9 cellular contexts compared by ENCODE assay signal in the genomic region with DNA sequence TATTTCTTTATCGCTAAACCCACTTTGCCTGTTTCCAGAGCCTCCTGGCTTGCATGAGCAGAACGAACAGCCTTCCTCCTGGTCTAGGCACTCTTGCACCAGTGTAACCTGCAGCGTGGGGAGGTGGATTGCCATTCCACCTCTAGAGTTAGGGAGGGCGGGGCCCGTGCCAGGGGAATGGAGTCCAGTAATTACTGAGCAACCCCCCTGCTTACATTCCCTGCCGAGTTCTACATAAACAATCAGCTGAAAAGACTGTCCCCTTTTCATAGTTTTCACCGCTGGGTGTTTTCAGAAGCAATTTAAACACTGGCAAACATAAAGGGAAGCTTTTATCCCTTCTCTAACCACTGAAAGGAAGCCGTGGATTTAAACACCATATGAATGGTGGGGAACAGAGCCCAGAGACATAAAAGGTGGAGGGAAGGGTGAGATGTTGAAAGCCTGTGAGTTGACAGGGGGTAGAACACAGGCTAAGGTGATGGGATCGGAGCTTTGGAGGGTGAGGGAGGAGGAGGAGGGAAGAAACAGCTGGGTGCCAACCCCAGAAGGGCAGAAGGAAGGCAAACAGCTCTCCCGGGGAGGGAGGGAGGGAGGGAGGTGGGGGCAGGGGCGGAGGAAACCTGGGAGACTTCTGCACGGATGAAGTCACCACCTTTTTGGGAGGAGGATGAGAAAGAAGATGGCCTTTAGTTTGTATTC.
DNase-seq lines count a peak whose midpoint lies in the region; ATAC-seq and TF ChIP-seq lines count a peak whose summit lies in the region.
"Had no signal": no experiment of that assay in that cellular context is flagged by ENCODE, and none has a peak within 500 bp of the region (broad histone marks: within the 10 kb centered on the region; RNA-seq: fewer than 3 reads in every experiment).

No MANE protein-coding gene starts in this region.

- POLR2A ChIA-PET in PC-9 (lab: Charles Lee; ENCODE audit: unreplicated experiment), result no interaction called here

- intact Hi-C loops in PC-9 (cut with micrococcal nuclease; ENCODE audit: unreplicated experiment), result loop anchor here (1.0 to 2.0 kb wide), 2 partner anchors 48 to 230 kb away; no protein-coding TSS in a partner anchor

- BruUV-seq in PC-9 (replicated peaks; lab: Mats Ljungman, UMichigan), result no TSS peak

- H3K9me2 ChIP-seq in PC-9 (ENCODE audit: insufficient read depth), result no peaks in the 10 kb centered on the region

- H3K9me3 ChIP-seq in PC-9 (ENCODE audit: insufficient read depth, low read depth), result no peaks in the 10 kb centered on the region

- no peaks in the 10 kb centered on the region for H3K27me3 ChIP-seq in PC-9 (ENCODE audit: insufficient read depth, low read depth)

- H2AFZ ChIP-seq in PC-9, result no peak overlapping the region

- CTCF ChIA-PET in PC-9 (lab: Charles Lee), result interaction anchor here (0.5 kb wide), 1 partner anchor 46 kb away, joined by 5 read pairs; no protein-coding TSS in a partner anchor

- peaks cover 43% of the 10 kb centered on the region for H3F3A ChIP-seq in PC-9 (ENCODE audit: insufficient read depth, low read depth)

- peak overlapping the region; percentile 52 for H3K4me2 ChIP-seq in PC-9

- H3K27ac ChIP-seq in PC-9, result peak overlapping the region; percentile 38

- peak overlapping the region; percentile 71 for H3K4me3 Mint-ChIP-seq in glutamatergic neuron (ENCODE audit: unreplicated experiment)
- peak overlapping the region; percentile 10 for H3K4me3 Mint-ChIP-seq in stimulated activated memory B cell treated with anti-CD40 and anti-IgM and Interleukin-4, amounts not matched to agents 10 μg/mL and 1 μg/mL and 100 μg/mL, for 72 hours
- H3K4me3 Mint-ChIP-seq: activated B cell treated with CpG ODN at 0.5 μM for 24 hours had no signal

- peak; percentile 9 to 14 for DNase-seq in NOMO-1 (lab: John Stamatoyannopoulos, UW; ENCODE audit: unreplicated experiment in 2 of 2)
- DNase-seq in NOMO-1 treated with dmso at 0.1 percent for 144 hours (lab: John Stamatoyannopoulos, UW; ENCODE audit: unreplicated experiment), result no peak
- DNase-seq in PC-9, result no peak
- peak; percentile 43 for DNase-seq in glutamatergic neuron
- DNase-seq in activated naive CD4-positive, alpha-beta T cell treated with anti-CD3 and anti-CD28 coated beads, Interleukin-2, amount 50 U/mL, for 16 hours, result no peak

- no peak for TF ChIP-seq CTCF in PC-9 (conservative IDR thresholded peaks at IDR 0.05)
- TF ChIP-seq CTCF in glutamatergic neuron (IDR thresholded peaks at IDR 0.05; ENCODE audit: partially characterized antibody, unreplicated experiment), result no peak

- H3K4me1 ChIP-seq in PC-9 (replicated peaks; ENCODE audit: insufficient read depth), result peaks cover 52% of the 10 kb centered on the region

- no peak for ATAC-seq in stimulated activated memory B cell treated with anti-CD40 and anti-IgM and Interleukin-4, amounts not matched to agents 10 μg/mL and 1 μg/mL and 100 μg/mL, for 72 hours
- no peak for ATAC-seq in GM21576 (IDR thresholded peaks at IDR 0.05; ENCODE audit: unreplicated experiment)
- no peak for ATAC-seq in GM19463 (IDR thresholded peaks at IDR 0.05; ENCODE audit: unreplicated experiment)

- H3K4me3 ChIP-seq in PC-9, result no peak overlapping the region

- peak overlapping the region; percentile 99 for H3K27ac Mint-ChIP-seq in glutamatergic neuron (ENCODE audit: unreplicated experiment)
- peak overlapping the region; percentile 83 for H3K27ac Mint-ChIP-seq in stimulated activated memory B cell treated with anti-CD40 and anti-IgM and Interleukin-4, amounts not matched to agents 10 μg/mL and 1 μg/mL and 100 μg/mL, for 72 hours
- H3K27ac Mint-ChIP-seq: activated B cell treated with CpG ODN at 0.5 μM for 24 hours had no signal

- H3K79me2 ChIP-seq in PC-9 (ENCODE audit: low read depth), result no peaks in the 10 kb centered on the region

- peaks cover 58% of the 10 kb centered on the region for H3K4me1 Mint-ChIP-seq in glutamatergic neuron (ENCODE audit: low read depth, unreplicated experiment)
- H3K4me1 Mint-ChIP-seq in stimulated activated memory B cell treated with anti-CD40 and anti-IgM and Interleukin-4, amounts not matched to agents 10 μg/mL and 1 μg/mL and 100 μg/mL, for 72 hours, result peaks cover 36% of the 10 kb centered on the region

- H3K9me3 Mint-ChIP-seq in glutamatergic neuron (ENCODE audit: unreplicated experiment), result peaks cover 16% of the 10 kb centered on the region
- no peaks in the 10 kb centered on the region for H3K9me3 Mint-ChIP-seq in stimulated activated memory B cell treated with anti-CD40 and anti-IgM and Interleukin-4, amounts not matched to agents 10 μg/mL and 1 μg/mL and 100 μg/mL, for 72 hours
- H3K9me3 Mint-ChIP-seq: activated B cell treated with CpG ODN at 0.5 μM for 24 hours had no signal

- H3K36me3 ChIP-seq in PC-9 (ENCODE audit: low read depth), result no peaks in the 10 kb centered on the region

- H3K27me3 Mint-ChIP-seq in glutamatergic neuron (ENCODE audit: unreplicated experiment), result peaks cover 21% of the 10 kb centered on the region
- H3K27me3 Mint-ChIP-seq in stimulated activated memory B cell treated with anti-CD40 and anti-IgM and Interleukin-4, amounts not matched to agents 10 μg/mL and 1 μg/mL and 100 μg/mL, for 72 hours, result no peaks in the 10 kb centered on the region
- H3K27me3 Mint-ChIP-seq: activated B cell treated with CpG ODN at 0.5 μM for 24 hours had no signal

- no peaks in the 10 kb centered on the region for H4K20me1 ChIP-seq in PC-9 (ENCODE audit: insufficient read depth)

- peaks cover 3% of the 10 kb centered on the region for H3K36me3 Mint-ChIP-seq in glutamatergic neuron (ENCODE audit: unreplicated experiment)
- H3K36me3 Mint-ChIP-seq in stimulated activated memory B cell treated with anti-CD40 and anti-IgM and Interleukin-4, amounts not matched to agents 10 μg/mL and 1 μg/mL and 100 μg/mL, for 72 hours, result no peaks in the 10 kb centered on the region

Comparison
In these comparisons a context has a peak if more than half of its experiments do, and no peak if none do; other contexts are left out.
1. DNase-seq: peak in NOMO-1 (2 of 2) and glutamatergic neuron (single experiment); none in NOMO-1 treated with dmso at 0.1 percent for 144 hours (single experiment), PC-9 (0 of 2) and activated naive CD4-positive, alpha-beta T cell treated with anti-CD3 and anti-CD28 coated beads, Interleukin-2, amount 50 U/mL, for 16 hours (single experiment).